In the genomic region with DNA sequence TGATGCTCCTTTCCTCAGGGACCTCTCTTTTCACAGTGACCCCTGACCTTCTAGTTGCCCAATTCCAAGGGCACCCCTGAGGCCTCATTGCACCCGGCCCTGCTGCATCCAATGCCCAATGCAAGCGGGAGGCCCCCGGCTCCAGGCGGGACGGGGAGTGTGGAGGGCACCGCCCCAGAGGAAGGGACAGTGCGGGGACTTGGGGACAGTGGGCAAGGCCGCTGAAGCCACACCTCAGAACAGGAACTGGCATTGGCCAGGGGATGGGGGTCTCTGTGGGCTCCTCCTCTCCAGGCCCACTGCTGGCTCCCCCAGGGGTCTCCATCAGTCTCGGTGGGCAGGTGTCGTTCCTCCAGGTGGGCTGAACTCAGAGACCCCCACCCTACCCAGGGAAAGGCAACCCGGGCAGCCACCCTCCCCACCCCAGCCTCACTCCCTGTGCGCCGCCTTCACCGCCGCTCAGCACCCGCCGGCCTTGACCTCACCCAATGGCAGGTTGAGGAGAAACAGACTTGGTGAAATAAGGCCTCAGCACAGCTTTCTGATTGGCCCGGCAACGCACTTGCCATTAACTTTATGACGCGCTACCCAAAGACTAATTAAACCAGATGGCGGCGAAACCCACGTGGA, we compare ENCODE assay signal across 28 cellular contexts.
"Had no signal": no experiment of that assay in that cellular context is flagged by ENCODE, and none has a peak within 500 bp of the region (broad histone marks: within the 10 kb centered on the region; RNA-seq: fewer than 3 reads in every experiment).

No MANE protein-coding gene starts in this region.

- H3K27me3 ChIP-seq: colonic mucosa, dorsolateral prefrontal cortex, foreskin keratinocyte, gastrocnemius medialis had no signal

- H3K4me3 ChIP-seq: colonic mucosa, coronary artery, dorsolateral prefrontal cortex, esophagus muscularis mucosa, esophagus squamous epithelium, gastrocnemius medialis, gastroesophageal sphincter, heart left ventricle had no signal

- H3K4me3 Mint-ChIP-seq: dendritic cell treated with granulocyte-macrophage colony-stimulating factor and Interleukin-4, amounts not matched to agents 40 ng/mL and 50 ng/mL, for 4 days; effector memory CD8-positive, alpha-beta T cell; endodermal cell had no signal

- H3K27ac ChIP-seq: colonic mucosa, coronary artery, epithelial cell of prostate, esophagus muscularis mucosa, esophagus squamous epithelium, foreskin keratinocyte, gastrocnemius medialis, gastroesophageal sphincter, heart left ventricle had no signal

- ATAC-seq: effector memory CD8-positive, alpha-beta T cell; esophagus mucosa; foreskin keratinocyte; gastrocnemius medialis; gastroesophageal sphincter; heart left ventricle had no signal

- H3K4me1 ChIP-seq: colonic mucosa, esophagus muscularis mucosa, esophagus squamous epithelium, foreskin keratinocyte, gastrocnemius medialis, gastroesophageal sphincter, heart left ventricle had no signal

- H3K9me3 ChIP-seq: colonic mucosa, esophagus muscularis mucosa, esophagus squamous epithelium, gastrocnemius medialis, gastroesophageal sphincter, heart left ventricle had no signal

- DNase-seq: colonic mucosa; cortex of kidney; dermis blood vessel endothelial cell; dorsolateral prefrontal cortex; effector CD4-positive, alpha-beta T cell; effector CD8-positive, alpha-beta T cell; effector memory CD4-positive, alpha-beta T cell; effector memory CD8-positive, alpha-beta T cell; endodermal cell; erythroblast; esophagus squamous epithelium; foreskin fibroblast; foreskin keratinocyte; foreskin melanocyte; gastrocnemius medialis; glutamatergic neuron; head of caudate nucleus; heart left ventricle had no signal

- FAIRE-seq: colon, endometrium, endothelial cell of umbilical vein, frontal cortex had no signal

- H3K27ac Mint-ChIP-seq: dendritic cell treated with granulocyte-macrophage colony-stimulating factor and Interleukin-4, amounts not matched to agents 40 ng/mL and 50 ng/mL, for 4 days; effector memory CD8-positive, alpha-beta T cell; endodermal cell had no signal

- H3K9me3 Mint-ChIP-seq: dendritic cell treated with granulocyte-macrophage colony-stimulating factor and Interleukin-4, amounts not matched to agents 40 ng/mL and 50 ng/mL, for 4 days; effector memory CD8-positive, alpha-beta T cell; endodermal cell had no signal

- H3K27me3 Mint-ChIP-seq: dendritic cell treated with granulocyte-macrophage colony-stimulating factor and Interleukin-4, amounts not matched to agents 40 ng/mL and 50 ng/mL, for 4 days had no signal

- H3K36me3 ChIP-seq: colonic mucosa, esophagus muscularis mucosa, esophagus squamous epithelium, gastrocnemius medialis, gastroesophageal sphincter, heart left ventricle had no signal
